In the genomic region with DNA sequence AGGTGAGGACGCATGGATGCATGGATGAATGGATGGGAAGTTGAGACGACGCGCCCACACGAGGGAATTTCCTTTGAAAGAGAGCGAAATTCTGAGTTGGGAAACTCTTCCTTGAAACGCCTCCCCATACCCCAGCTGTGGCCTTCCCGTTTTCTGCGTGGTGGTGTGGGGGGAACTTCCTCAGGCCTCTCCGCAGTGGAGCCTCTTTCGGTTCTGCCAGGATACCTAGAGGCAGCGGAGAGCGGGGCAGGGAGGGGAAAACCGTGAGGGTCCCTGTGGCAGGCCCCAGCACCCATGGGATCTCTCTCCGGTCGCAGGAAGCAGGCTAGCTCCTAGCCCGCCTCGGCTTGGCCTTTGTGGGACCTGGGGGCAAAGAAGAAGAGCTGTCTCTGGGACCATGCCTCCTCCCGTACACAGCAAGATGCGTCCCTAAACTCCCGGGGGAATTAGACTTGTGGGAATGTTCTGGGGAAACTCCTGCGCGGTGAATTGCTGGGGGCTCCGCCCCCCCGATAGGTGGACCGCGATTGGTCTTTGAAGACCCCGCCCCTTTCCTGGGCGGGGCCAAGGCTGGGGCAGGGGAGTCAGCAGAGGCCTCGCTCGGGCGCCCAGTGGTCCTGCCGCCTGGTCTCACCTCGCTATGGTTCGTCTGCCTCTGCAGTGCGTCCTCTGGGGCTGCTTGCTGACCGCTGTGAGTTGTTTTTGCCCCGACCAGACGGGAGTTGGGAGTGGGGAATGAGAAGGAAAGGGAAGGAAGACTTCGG, we compare ENCODE assay signal across 8 cellular contexts. TPM values are rescaled to one million over a fixed set of nuclear protein-coding genes. Genes with fewer than 3 reads are reported as not detected.
DNase-seq lines count a peak whose midpoint lies in the region; ATAC-seq, FAIRE-seq and TF ChIP-seq lines count a peak whose summit lies in the region.

A gene (plus strand): TSS at position 611 of the 764 bp plus-strand sequence. CDS start 30 bp downstream, at position 641.

- H3K4me1 ChIP-seq in muscle layer of colon (ENCODE audit: insufficient read depth, low read length), result peaks cover 20% of the 10 kb centered on the region

- H3K36me3 Mint-ChIP-seq in activated T-cell treated with anti-CD3 and anti-CD28 coated beads, Interleukin-2, amount 50 U/mL, for 24 hours (ENCODE audit: low read depth), result peaks cover 5% of the 10 kb centered on the region

- peak; percentile 85 for DNase-seq in GM12892 (ENCODE audit: insufficient read length)
- DNase-seq in NCI-H774 (lab: John Stamatoyannopoulos, UW), result peak; percentile 78
- DNase-seq in activated T-cell treated with anti-CD3 and anti-CD28 coated beads, Interleukin-2, amount 50 U/mL, for 24 hours, result peak; percentile 83
- peak; percentile 43 to 45 for DNase-seq in stimulated activated CD8-positive, alpha-beta memory T cell treated with anti-CD3 and anti-CD28 coated beads, Interleukin-7, amount 100 ng/mL, for 1 hour (ENCODE audit: low read depth in 2 of 2)
- DNase-seq in NCI-H446 treated with DMSO at 0.1 percent for 48 hours (lab: John Stamatoyannopoulos, UW), result no peak

- H3K27me3 ChIP-seq in muscle layer of colon (ENCODE audit: control insufficient read depth in 1 of 2, insufficient read depth in 2 of 2, low read length in 2 of 2), result no peaks in the 10 kb centered on the region

- peak within 1 kb of the TSS; percentile 89 for H3K4me3 Mint-ChIP-seq in activated T-cell treated with anti-CD3 and anti-CD28 coated beads, Interleukin-2, amount 50 U/mL, for 24 hours

- H3K36me3 ChIP-seq in muscle layer of colon (ENCODE audit: insufficient read depth, low read length), result no peaks in the 10 kb centered on the region

- no peaks in the 10 kb centered on the region for H3K9me3 ChIP-seq in muscle layer of colon (ENCODE audit: low read length)

- no peaks in the 10 kb centered on the region for H3K9me3 Mint-ChIP-seq in activated T-cell treated with anti-CD3 and anti-CD28 coated beads, Interleukin-2, amount 50 U/mL, for 24 hours

- TF ChIP-seq POLR2A in GM12892 (IDR thresholded peaks at IDR 0.05; ENCODE audit: low read depth, low read length), result peak; percentile 98

- peak within 1 kb of the TSS; percentile 93 for H3K27ac Mint-ChIP-seq in activated T-cell treated with anti-CD3 and anti-CD28 coated beads, Interleukin-2, amount 50 U/mL, for 24 hours

- FAIRE-seq in GM12892 (lab: Jason Lieb, UNC), result peak; percentile 87

- peak within 1 kb of the TSS; percentile 72 for H3K27ac ChIP-seq in muscle layer of colon (ENCODE audit: low read depth, low read length)

- peaks cover 15% of the 10 kb centered on the region for H3K4me1 Mint-ChIP-seq in activated T-cell treated with anti-CD3 and anti-CD28 coated beads, Interleukin-2, amount 50 U/mL, for 24 hours (ENCODE audit: low read depth)

- H3K9ac ChIP-seq in muscle layer of colon (ENCODE audit: low read length), result peak within 1 kb of the TSS; percentile 53

- ATAC-seq in HG02678 (IDR thresholded peaks at IDR 0.05; ENCODE audit: unreplicated experiment), result peak; percentile 80
- peak; percentile 85 for ATAC-seq in esophagus mucosa

- peak within 1 kb of the TSS; percentile 52 to 78 for H3K4me3 ChIP-seq in muscle layer of colon (ENCODE audit: low read depth in 1 of 2, low read length in 2 of 2)

- H3K27me3 Mint-ChIP-seq in activated T-cell treated with anti-CD3 and anti-CD28 coated beads, Interleukin-2, amount 50 U/mL, for 24 hours, result peaks cover 8% of the 10 kb centered on the region

RNA-seq across cellular contexts. Expression of the gene that starts here (rescaled TPM):
- 159 TPM for polyA plus RNA-seq in GM12892 (2012; ENCODE audit: missing spikeins)
- total RNA-seq in esophagus mucosa, result 7.4 TPM
